8 cellular contexts compared by ENCODE assay signal in genomic region chr14:105092124-105092911, GRCh38. TPM values are rescaled to one million over a fixed set of nuclear protein-coding genes. Genes with fewer than 3 reads are reported as not detected.
DNase-seq lines count a peak whose midpoint lies in the region; ATAC-seq lines count a peak whose summit lies in the region.

No MANE protein-coding gene starts in this region.

- peaks cover 27% of the 10 kb centered on the region for H3K27me3 ChIP-seq in iPS-15b (ENCODE audit: control insufficient read depth, insufficient read depth, low read length)

- H3K36me3 ChIP-seq in iPS-15b (ENCODE audit: control insufficient read depth, insufficient read depth, low read length) = no peaks in the 10 kb centered on the region

- peak overlapping the region; percentile 50 for H3K4me3 ChIP-seq in iPS-15b (ENCODE audit: low read depth, low read length)

- DNase-seq in activated T-cell treated with anti-CD3 and anti-CD28 coated beads, Interleukin-2, amount 50 U/mL, for 4 hours = no peak
- DNase-seq in activated T-cell treated with anti-CD3 and anti-CD28 coated beads for 4 hours (no peak), SIG-M5 treated with dmso at 0.1 percent for 504 hours (lab: John Stamatoyannopoulos, UW; ENCODE audit: unreplicated experiment) (no peak)
- no peak for DNase-seq in stimulated activated naive B cell treated with anti-CD40 and anti-IgM and Interleukin-4, amounts not matched to agents 10 μg/mL and 1 μg/mL and 100 μg/mL, for 72 hours
- no peak for DNase-seq in stimulated activated CD4-positive, alpha-beta T cell treated with anti-CD3 and anti-CD28 coated beads, Interleukin-2, amount 100 ng/mL, for 24 hours
- DNase-seq in activated CD4-positive, alpha-beta T cell treated with anti-CD3 and anti-CD28 coated beads for 1 hour = no peak

- H3K4me3 Mint-ChIP-seq in activated T-cell treated with anti-CD3 and anti-CD28 coated beads, Interleukin-2, amount 50 U/mL, for 4 hours = peak overlapping the region; percentile 79
- peak overlapping the region; percentile 77 for H3K4me3 Mint-ChIP-seq in activated naive CD8-positive, alpha-beta T cell
- H3K4me3 Mint-ChIP-seq in stimulated activated naive B cell treated with anti-CD40 and anti-IgM and Interleukin-4, amounts not matched to agents 10 μg/mL and 1 μg/mL and 100 μg/mL, for 72 hours = peak overlapping the region; percentile 87 to 91

- H3K4me1 Mint-ChIP-seq in activated T-cell treated with anti-CD3 and anti-CD28 coated beads, Interleukin-2, amount 50 U/mL, for 4 hours (ENCODE audit: low read depth) = peaks cover 13% of the 10 kb centered on the region
- peaks cover 18% of the 10 kb centered on the region for H3K4me1 Mint-ChIP-seq in activated naive CD8-positive, alpha-beta T cell (ENCODE audit: low read depth)
- peaks cover 24 to 34% of the 10 kb centered on the region in 2 donors for H3K4me1 Mint-ChIP-seq in stimulated activated naive B cell treated with anti-CD40 and anti-IgM and Interleukin-4, amounts not matched to agents 10 μg/mL and 1 μg/mL and 100 μg/mL, for 72 hours

- no peaks in the 10 kb centered on the region for H3K9me3 ChIP-seq in iPS-15b (ENCODE audit: control insufficient read depth, insufficient read depth, low read length)

- H3K27ac Mint-ChIP-seq in activated naive CD8-positive, alpha-beta T cell = peak overlapping the region; percentile 66
- H3K27ac Mint-ChIP-seq in stimulated activated naive B cell treated with anti-CD40 and anti-IgM and Interleukin-4, amounts not matched to agents 10 μg/mL and 1 μg/mL and 100 μg/mL, for 72 hours = peak overlapping the region; percentile 92

- H3K9ac ChIP-seq in iPS-15b (ENCODE audit: low read depth, low read length) = no peak overlapping the region

- H3K36me3 Mint-ChIP-seq in activated T-cell treated with anti-CD3 and anti-CD28 coated beads, Interleukin-2, amount 50 U/mL, for 4 hours (ENCODE audit: insufficient read depth) = no peaks in the 10 kb centered on the region
- no peaks in the 10 kb centered on the region for H3K36me3 Mint-ChIP-seq in activated naive CD8-positive, alpha-beta T cell
- no peaks in the 10 kb centered on the region for H3K36me3 Mint-ChIP-seq in stimulated activated naive B cell treated with anti-CD40 and anti-IgM and Interleukin-4, amounts not matched to agents 10 μg/mL and 1 μg/mL and 100 μg/mL, for 72 hours

- no peaks in the 10 kb centered on the region for H3K27me3 Mint-ChIP-seq in activated T-cell treated with anti-CD3 and anti-CD28 coated beads, Interleukin-2, amount 50 U/mL, for 4 hours (ENCODE audit: low read depth)
- no peaks in the 10 kb centered on the region for H3K27me3 Mint-ChIP-seq in activated naive CD8-positive, alpha-beta T cell
- peaks cover 9 to 17% of the 10 kb centered on the region in 2 donors for H3K27me3 Mint-ChIP-seq in stimulated activated naive B cell treated with anti-CD40 and anti-IgM and Interleukin-4, amounts not matched to agents 10 μg/mL and 1 μg/mL and 100 μg/mL, for 72 hours

- no peaks in the 10 kb centered on the region for H3K9me3 Mint-ChIP-seq in activated T-cell treated with anti-CD3 and anti-CD28 coated beads, Interleukin-2, amount 50 U/mL, for 4 hours
- no peaks in the 10 kb centered on the region for H3K9me3 Mint-ChIP-seq in activated naive CD8-positive, alpha-beta T cell (ENCODE audit: low read depth)
- no peaks in the 10 kb centered on the region for H3K9me3 Mint-ChIP-seq in stimulated activated naive B cell treated with anti-CD40 and anti-IgM and Interleukin-4, amounts not matched to agents 10 μg/mL and 1 μg/mL and 100 μg/mL, for 72 hours

- H3K4me1 ChIP-seq in iPS-15b (ENCODE audit: control insufficient read depth, insufficient read depth, low read length) = peaks cover 2% of the 10 kb centered on the region

- no peak for ATAC-seq in activated T-cell treated with anti-CD3 and anti-CD28 coated beads, Interleukin-2, amount 50 U/mL, for 4 hours
- no peak for ATAC-seq in stimulated activated naive B cell treated with anti-CD40 and anti-IgM and Interleukin-4, amounts not matched to agents 10 μg/mL and 1 μg/mL and 100 μg/mL, for 72 hours (replicated peaks)

RNA-seq across cellular contexts. Expression of gene GPR132, which starts 27.1 kb away (rescaled TPM):
- 10 to 100 TPM; 14.6 to 18.4 (median 16.8) TPM for total RNA-seq in activated T-cell treated with anti-CD3 and anti-CD28 coated beads, Interleukin-2, amount 50 U/mL, for 4 hours
